In the genomic region with DNA sequence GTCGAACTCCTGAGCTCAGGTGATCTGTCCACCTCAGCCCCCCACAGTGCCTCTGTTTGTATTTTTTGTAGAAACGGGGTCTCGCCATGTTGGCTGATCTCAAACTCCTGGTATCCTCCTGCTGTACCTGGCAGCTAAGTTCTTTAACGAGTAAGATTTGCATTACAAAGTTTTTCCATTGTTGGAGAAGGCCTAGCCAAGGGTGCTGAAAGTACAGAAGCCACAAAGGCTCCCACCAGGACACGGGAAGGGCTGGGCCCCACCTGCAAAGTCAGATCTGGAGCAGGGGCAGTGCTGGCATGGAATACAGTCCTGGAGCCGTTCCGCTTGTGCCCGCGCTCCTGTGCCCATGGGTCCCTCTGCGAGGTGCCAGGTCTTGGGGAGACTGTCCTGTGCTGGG, we compare ENCODE assay signal across 30 cellular contexts. TPM values are rescaled to one million over a fixed set of nuclear protein-coding genes. Genes with fewer than 3 reads are reported as not detected.
DNase-seq lines count a peak whose midpoint lies in the region; ATAC-seq and TF ChIP-seq lines count a peak whose summit lies in the region.
"Had no signal": no experiment of that assay in that cellular context is flagged by ENCODE, and none has a peak within 500 bp of the region (broad histone marks: within the 10 kb centered on the region; RNA-seq: fewer than 3 reads in every experiment).

No MANE protein-coding gene starts in this region.

- no peak overlapping the region for H3K4me3 ChIP-seq in CD4-positive, CD25-positive, alpha-beta regulatory T cell (ENCODE audit: low read depth, low read length)
- H3K4me3 ChIP-seq in HEK293 (ENCODE audit: low read depth, low read length), result no peak overlapping the region
- no peak overlapping the region for H3K4me3 ChIP-seq in endodermal cell (ENCODE audit: low read length)
- H3K4me3 ChIP-seq in mesenchymal stem cell (ENCODE audit: insufficient read depth in 1 of 2, low read depth in 1 of 2, low read length in 2 of 2), result no peak overlapping the region
- H3K4me3 ChIP-seq: K562, lung, right atrium auricular region, tibial nerve had no signal

- no peak overlapping the region for H3K4ac ChIP-seq in mesenchymal stem cell (ENCODE audit: low read depth in 1 of 2, low read length in 2 of 2)

- peak overlapping the region; percentile 24 for H3K27ac ChIP-seq in CD4-positive, CD25-positive, alpha-beta regulatory T cell (ENCODE audit: insufficient read depth, low read length, poor library complexity, severe bottlenecking)
- H3K27ac ChIP-seq in HEK293 (ENCODE audit: extremely low read depth, low read depth, low read length) (no peak overlapping the region), endodermal cell (ENCODE audit: low read depth, low read length) (no peak overlapping the region), mesenchymal stem cell (ENCODE audit: low read length, poor library complexity, severe bottlenecking) (no peak overlapping the region)
- H3K27ac ChIP-seq: parathyroid adenoma, right atrium auricular region, tibial nerve had no signal

- no peak overlapping the region for H2AFZ ChIP-seq in mesenchymal stem cell (ENCODE audit: low read depth, low read length)
- H2AFZ ChIP-seq: parathyroid adenoma had no signal

- no peak overlapping the region for H4K91ac ChIP-seq in mesenchymal stem cell (ENCODE audit: low read length)

- H3K27me3 Mint-ChIP-seq in CD4-positive, CD25-positive, alpha-beta regulatory T cell, result no peaks in the 10 kb centered on the region
- no peaks in the 10 kb centered on the region for H3K27me3 Mint-ChIP-seq in endodermal cell (ENCODE audit: insufficient read depth)

- peak overlapping the region in 1 of 2 experiments; percentile 24 for H2BK12ac ChIP-seq in mesenchymal stem cell (ENCODE audit: low read length in 2 of 2)

- H4K8ac ChIP-seq in mesenchymal stem cell (ENCODE audit: low read length), result no peak overlapping the region

- no peak overlapping the region for H2BK120ac ChIP-seq in mesenchymal stem cell (ENCODE audit: low read depth, low read length)

- no peak overlapping the region for H3K18ac ChIP-seq in mesenchymal stem cell (ENCODE audit: low read depth in 1 of 2, low read length in 2 of 2)

- 81 to 84% methylated on average over 7 to 10 of the region's 10 CpGs for WGBS in endodermal cell (ENCODE audit: insufficient coverage in 1 of 2, insufficient read length in 1 of 2), 2 experiments
- WGBS in mesenchymal stem cell, result 90% methylated on average over 10 of the region's 10 CpGs

- H3K4me1 ChIP-seq in CD4-positive, CD25-positive, alpha-beta regulatory T cell (ENCODE audit: control insufficient read depth, insufficient read depth, low read length, poor library complexity, severe bottlenecking), result peaks cover 23% of the 10 kb centered on the region
- H3K4me1 ChIP-seq in HEK293 (ENCODE audit: control insufficient read depth, insufficient read depth, low read length) (peaks cover 4% of the 10 kb centered on the region; the same call in 1 of the 2 replicates), endodermal cell (ENCODE audit: control insufficient read depth, insufficient read depth, low read length) (no peaks in the 10 kb centered on the region), mesenchymal stem cell (ENCODE audit: control insufficient read depth, insufficient read depth, low read depth, low read length) (peaks cover 51% of the 10 kb centered on the region)

- no peaks in the 10 kb centered on the region for H3K9me3 ChIP-seq in CD4-positive, CD25-positive, alpha-beta regulatory T cell (ENCODE audit: control insufficient read depth in 2 of 2, low read length in 2 of 2)
- H3K9me3 ChIP-seq in HEK293 (ENCODE audit: control insufficient read depth, insufficient read depth, low read depth, low read length), result no peaks in the 10 kb centered on the region
- H3K9me3 ChIP-seq in endodermal cell (ENCODE audit: control insufficient read depth, low read length), result no peaks in the 10 kb centered on the region
- H3K9me3 ChIP-seq in mesenchymal stem cell (ENCODE audit: control insufficient read depth, low read length), result no peaks in the 10 kb centered on the region
- H3K9me3 ChIP-seq: right atrium auricular region, tibial nerve had no signal

- ATAC-seq in CD4-positive, CD25-positive, alpha-beta regulatory T cell (ENCODE audit: low read depth in 2 of 2), result no peak
- ATAC-seq: activated T-cell treated with anti-CD3 and anti-CD28 coated beads, Interleukin-2, amount 50 U/mL, for 4 hours; K562; PC-3; Right ventricle myocardium inferior had no signal

- peak overlapping the region in 1 of 3 donors; percentile 41 for H3K27ac Mint-ChIP-seq in CD4-positive, CD25-positive, alpha-beta regulatory T cell
- H3K27ac Mint-ChIP-seq in endodermal cell, result no peak overlapping the region

- peaks cover 0 to 49% (median 17%) of the 10 kb centered on the region in 4 donors for H3K4me1 Mint-ChIP-seq in CD4-positive, CD25-positive, alpha-beta regulatory T cell
- H3K4me1 Mint-ChIP-seq in endodermal cell, result peaks cover 5% of the 10 kb centered on the region

- peaks cover 20% of the 10 kb centered on the region for H3K36me3 ChIP-seq in CD4-positive, CD25-positive, alpha-beta regulatory T cell (ENCODE audit: control insufficient read depth, insufficient read depth, low read length)
- H3K36me3 ChIP-seq in HEK293 (ENCODE audit: control insufficient read depth in 2 of 2, insufficient read depth in 1 of 2, low read length in 2 of 2) (peaks cover 5 to 72% of the 10 kb centered on the region in 2 experiments; a peak in 1 of 3 replicates), endodermal cell (ENCODE audit: control insufficient read depth, insufficient read depth, low read length) (peaks cover 19% of the 10 kb centered on the region), mesenchymal stem cell (ENCODE audit: control insufficient read depth in 1 of 2, insufficient read depth in 2 of 2, low read depth in 1 of 2, low read length in 2 of 2) (peaks cover 5 to 71% of the 10 kb centered on the region in 2 experiments)

- H3K9me3 Mint-ChIP-seq in CD4-positive, CD25-positive, alpha-beta regulatory T cell, result no peaks in the 10 kb centered on the region
- H3K9me3 Mint-ChIP-seq in endodermal cell, result no peaks in the 10 kb centered on the region
- H3K9me3 Mint-ChIP-seq: activated T-cell treated with anti-CD3 and anti-CD28 coated beads, Interleukin-2, amount 50 U/mL, for 4 hours had no signal

- POLR2A ChIA-PET in HEK293 (lab: Yijun Ruan, JAX), result interaction anchor here (0.7 kb wide), 1 partner anchor 130 kb away, joined by 6 read pairs; no protein-coding TSS in a partner anchor

- no peak overlapping the region for H2BK15ac ChIP-seq in mesenchymal stem cell (ENCODE audit: low read depth, poor library complexity, severe bottlenecking)

- H3K4me3 Mint-ChIP-seq in CD4-positive, CD25-positive, alpha-beta regulatory T cell, result no peak overlapping the region
- H3K4me3 Mint-ChIP-seq in endodermal cell, result no peak overlapping the region
- H3K4me3 Mint-ChIP-seq: activated T-cell treated with anti-CD3 and anti-CD28 coated beads, Interleukin-2, amount 50 U/mL, for 4 hours had no signal

- no peak for DNase-seq in CD4-positive, CD25-positive, alpha-beta regulatory T cell
- DNase-seq in endodermal cell (peak; percentile 62), mesenchymal stem cell (no peak), NOMO-1 treated with DMSO at 0.1 percent for 48 hours (lab: John Stamatoyannopoulos, UW; ENCODE audit: unreplicated experiment) (no peak), NCI-H774 (lab: John Stamatoyannopoulos, UW) (no peak), LoVo (ENCODE audit: low spot score) (no peak)
- DNase-seq: activated CD4-positive, alpha-beta T cell treated with anti-CD3 and anti-CD28 coated beads for 4 hours; activated naive CD4-positive, alpha-beta T cell; activated T-cell treated with anti-CD3 and anti-CD28 coated beads, Interleukin-2, amount 50 U/mL, for 4 hours; C1 segment of cervical spinal cord; dermis blood vessel endothelial cell; NCI-H1105 treated with DMSO at 0.1 percent for 48 hours; NCI-H2029; NCI-H226; PC-3; stimulated activated CD4-positive, alpha-beta T cell treated with anti-CD3 and anti-CD28 coated beads, Interleukin-2, amount 100 ng/mL, for 24 hours had no signal

- TF ChIP-seq CTCF in HEK293 (tag by site-specific recombination; IDR thresholded peaks at IDR 0.05), result no peak
- TF ChIP-seq CTCF in endodermal cell (conservative IDR thresholded peaks at IDR 0.05), result no peak

- peak overlapping the region; percentile 32 for H2AK5ac ChIP-seq in mesenchymal stem cell (ENCODE audit: low read length, severe bottlenecking)

- no peak overlapping the region for H2BK5ac ChIP-seq in mesenchymal stem cell (ENCODE audit: low read depth, low read length, poor library complexity, severe bottlenecking)

- peaks cover 23% of the 10 kb centered on the region for H3K79me1 ChIP-seq in mesenchymal stem cell (replicated peaks; ENCODE audit: low read length, poor library complexity, severe bottlenecking)

- H3K27me3 ChIP-seq in CD4-positive, CD25-positive, alpha-beta regulatory T cell (ENCODE audit: control insufficient read depth, insufficient read depth, low read length), result no peaks in the 10 kb centered on the region
- no peaks in the 10 kb centered on the region for H3K27me3 ChIP-seq in endodermal cell (ENCODE audit: control insufficient read depth, insufficient read depth, low read length, poor library complexity, severe bottlenecking)
- no peaks in the 10 kb centered on the region for H3K27me3 ChIP-seq in mesenchymal stem cell (ENCODE audit: control insufficient read depth in 1 of 2, insufficient read depth in 1 of 2, low read length in 2 of 2)
- H3K27me3 ChIP-seq: right atrium auricular region, tibial nerve had no signal

- H3K36me3 Mint-ChIP-seq in CD4-positive, CD25-positive, alpha-beta regulatory T cell, result peaks cover 4% of the 10 kb centered on the region
- H3K36me3 Mint-ChIP-seq in endodermal cell (ENCODE audit: low read depth), result peaks cover 14% of the 10 kb centered on the region

- no peak overlapping the region for H3K14ac ChIP-seq in mesenchymal stem cell (ENCODE audit: low read length in 2 of 2)

- no peak overlapping the region for H3K4me2 ChIP-seq in mesenchymal stem cell (ENCODE audit: low read length, poor library complexity, severe bottlenecking)

- no peak overlapping the region for H3K23ac ChIP-seq in mesenchymal stem cell (ENCODE audit: low read length in 2 of 2)

- CTCF ChIA-PET in HEK293 (lab: Yijun Ruan, JAX), result interaction anchor here (0.6 kb wide), 1 partner anchor 210 kb away, joined by 4 read pairs; no protein-coding TSS in a partner anchor

- H3K9ac ChIP-seq in endodermal cell (ENCODE audit: extremely low read depth, low read length, poor library complexity, severe bottlenecking) (no peak overlapping the region), mesenchymal stem cell (ENCODE audit: low read length) (no peak overlapping the region)
- H3K9ac ChIP-seq: parathyroid adenoma had no signal

RNA-seq across cellular contexts. Expression of a gene that starts 12.1 kb away (rescaled TPM):
- 107 TPM for total RNA-seq in CD4-positive, CD25-positive, alpha-beta regulatory T cell
- 10 to 100 TPM in 2 of 4 donors, 1 to 10 TPM in 2; 9.1 to 11.4 (median 10.3) TPM for polyA plus RNA-seq in CD4-positive, CD25-positive, alpha-beta regulatory T cell
- 10 to 100 TPM; 56.7 to 65.1 TPM for total RNA-seq in endodermal cell
- polyA plus RNA-seq in endodermal cell (2013, experiment 1 of 2), result 49.5 TPM
- 52.5 TPM for polyA plus RNA-seq in endodermal cell (2013, experiment 2 of 2)
- 30.7 TPM for polyA plus RNA-seq in mesenchymal stem cell (2013, experiment 1 of 2)
- polyA plus RNA-seq in mesenchymal stem cell (2013, experiment 2 of 2), result 28.8 TPM

RNA-seq across cellular contexts. Expression of a gene that starts 17.8 kb away (rescaled TPM):
- 3.5 TPM for total RNA-seq in CD4-positive, CD25-positive, alpha-beta regulatory T cell
- 10 to 100 TPM in 2 of 4 donors, 1 to 10 TPM in 2; 6.0 to 13.9 (median 8.9) TPM for polyA plus RNA-seq in CD4-positive, CD25-positive, alpha-beta regulatory T cell
- total RNA-seq in endodermal cell, result 10 to 100 TPM; 13.4 to 14.3 TPM
- 7.8 TPM for polyA plus RNA-seq in endodermal cell (2013, experiment 1 of 2)
- 7.8 TPM for polyA plus RNA-seq in endodermal cell (2013, experiment 2 of 2)
- 4.2 TPM for polyA plus RNA-seq in mesenchymal stem cell (2013, experiment 1 of 2)
- polyA plus RNA-seq in mesenchymal stem cell (2013, experiment 2 of 2), result 3.8 TPM

RNA-seq across cellular contexts. Expression of a gene that starts 20.7 kb away (rescaled TPM):
- 10.9 TPM for total RNA-seq in CD4-positive, CD25-positive, alpha-beta regulatory T cell
- polyA plus RNA-seq in CD4-positive, CD25-positive, alpha-beta regulatory T cell, result under 1 TPM in 1 of 4 donors, not detected in 3; 0.44 TPM
- total RNA-seq in endodermal cell, result 1 to 10 TPM; 4.6 to 5.7 TPM
- polyA plus RNA-seq in endodermal cell (2013, experiment 1 of 2), result 0.75 TPM
- 0.62 TPM for polyA plus RNA-seq in endodermal cell (2013, experiment 2 of 2)
- not detected for polyA plus RNA-seq in mesenchymal stem cell (2013, experiment 1 of 2)
- polyA plus RNA-seq in mesenchymal stem cell (2013, experiment 2 of 2), result not detected
- total RNA-seq: Daoy, dermis blood vessel endothelial cell, fibroblast of lung, PC-3, right atrium auricular region, Right ventricle myocardium inferior had no signal
- polyA plus RNA-seq: fibroblast of lung, K562, neural cell had no signal

RNA-seq across cellular contexts. Expression of a gene that starts 35.0 kb away (rescaled TPM):
- not detected for total RNA-seq in CD4-positive, CD25-positive, alpha-beta regulatory T cell
- polyA plus RNA-seq in CD4-positive, CD25-positive, alpha-beta regulatory T cell, result not detected
- total RNA-seq in endodermal cell, result not detected
- polyA plus RNA-seq in endodermal cell (2013, experiment 1 of 2), result not detected
- polyA plus RNA-seq in endodermal cell (2013, experiment 2 of 2), result not detected
- polyA plus RNA-seq in mesenchymal stem cell (2013, experiment 1 of 2), result not detected
- not detected for polyA plus RNA-seq in mesenchymal stem cell (2013, experiment 2 of 2)
- total RNA-seq: activated CD8-positive, alpha-beta memory T cell treated with anti-CD3 and anti-CD28 coated beads for 36 hours; activated T-cell treated with anti-CD3 and anti-CD28 coated beads, Interleukin-2, amount 50 U/mL, for 4 hours; Daoy; dermis blood vessel endothelial cell; fibroblast of lung; K562; lung; MCF 10A; PC-3; right atrium auricular region; Right ventricle myocardium inferior; T-helper 2 cell treated with Interferon-gamma antibody and Interleukin-4, amounts not matched to agents 100 ng/mL and 5 ng/mL, for 36 hours; tibial nerve had no signal
- polyA plus RNA-seq: adipose tissue, fibroblast of lung, K562, lung, neural cell had no signal

RNA-seq across cellular contexts. Expression of a gene that starts 37.9 kb away (rescaled TPM):
- total RNA-seq in CD4-positive, CD25-positive, alpha-beta regulatory T cell, result 1.4 TPM
- polyA plus RNA-seq in CD4-positive, CD25-positive, alpha-beta regulatory T cell, result not detected
- not detected for total RNA-seq in endodermal cell
- polyA plus RNA-seq in endodermal cell (2013, experiment 1 of 2), result 1.4 TPM
- polyA plus RNA-seq in endodermal cell (2013, experiment 2 of 2), result 1.5 TPM
- polyA plus RNA-seq in mesenchymal stem cell (2013, experiment 1 of 2), result 0.18 TPM
- polyA plus RNA-seq in mesenchymal stem cell (2013, experiment 2 of 2), result not detected
- total RNA-seq: activated T-cell treated with anti-CD3 and anti-CD28 coated beads, Interleukin-2, amount 50 U/mL, for 4 hours; Daoy; dermis blood vessel endothelial cell; fibroblast of lung; MCF 10A; right atrium auricular region; Right ventricle myocardium inferior; tibial nerve had no signal
- polyA plus RNA-seq: fibroblast of lung, neural cell had no signal
